Comparison of ENCODE assay signal across 1 cellular context in the genomic region with DNA sequence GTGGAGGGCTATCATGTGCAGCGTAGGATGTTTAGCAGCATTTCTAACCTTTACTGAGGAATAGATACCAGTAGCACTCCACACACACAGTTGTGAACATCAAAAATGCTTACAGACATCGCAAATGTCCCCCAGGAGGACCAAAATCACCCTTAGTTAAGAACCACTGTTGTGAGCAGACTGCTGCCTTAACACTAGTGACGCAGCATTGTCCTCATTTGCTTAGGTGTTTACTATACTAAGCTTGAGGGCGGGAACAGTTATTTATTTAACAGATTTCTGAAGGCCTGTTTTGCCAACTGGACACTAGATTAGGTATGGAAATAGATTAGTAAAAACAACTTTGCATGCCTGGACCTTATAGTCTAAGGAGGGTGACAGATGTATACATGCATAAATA.
TF ChIP-seq lines count a peak whose summit lies in the region.

No MANE protein-coding gene starts in this region.

TF ChIP-seq in SK-N-SH treated with all-trans-retinoic acid at 6 μM for 48 hours, 23 proteins besides CTCF, POLR2A, EP300 and RAD21 (continued from another document):
- TF ChIP-seq, protein P1, sequence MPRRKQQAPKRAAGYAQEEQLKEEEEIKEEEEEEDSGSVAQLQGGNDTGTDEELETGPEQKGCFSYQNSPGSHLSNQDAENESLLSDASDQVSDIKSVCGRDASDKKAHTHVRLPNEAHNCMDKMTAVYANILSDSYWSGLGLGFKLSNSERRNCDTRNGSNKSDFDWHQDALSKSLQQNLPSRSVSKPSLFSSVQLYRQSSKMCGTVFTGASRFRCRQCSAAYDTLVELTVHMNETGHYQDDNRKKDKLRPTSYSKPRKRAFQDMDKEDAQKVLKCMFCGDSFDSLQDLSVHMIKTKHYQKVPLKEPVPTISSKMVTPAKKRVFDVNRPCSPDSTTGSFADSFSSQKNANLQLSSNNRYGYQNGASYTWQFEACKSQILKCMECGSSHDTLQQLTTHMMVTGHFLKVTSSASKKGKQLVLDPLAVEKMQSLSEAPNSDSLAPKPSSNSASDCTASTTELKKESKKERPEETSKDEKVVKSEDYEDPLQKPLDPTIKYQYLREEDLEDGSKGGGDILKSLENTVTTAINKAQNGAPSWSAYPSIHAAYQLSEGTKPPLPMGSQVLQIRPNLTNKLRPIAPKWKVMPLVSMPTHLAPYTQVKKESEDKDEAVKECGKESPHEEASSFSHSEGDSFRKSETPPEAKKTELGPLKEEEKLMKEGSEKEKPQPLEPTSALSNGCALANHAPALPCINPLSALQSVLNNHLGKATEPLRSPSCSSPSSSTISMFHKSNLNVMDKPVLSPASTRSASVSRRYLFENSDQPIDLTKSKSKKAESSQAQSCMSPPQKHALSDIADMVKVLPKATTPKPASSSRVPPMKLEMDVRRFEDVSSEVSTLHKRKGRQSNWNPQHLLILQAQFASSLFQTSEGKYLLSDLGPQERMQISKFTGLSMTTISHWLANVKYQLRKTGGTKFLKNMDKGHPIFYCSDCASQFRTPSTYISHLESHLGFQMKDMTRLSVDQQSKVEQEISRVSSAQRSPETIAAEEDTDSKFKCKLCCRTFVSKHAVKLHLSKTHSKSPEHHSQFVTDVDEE (CRISPR knock-in tag; IDR thresholded peaks at IDR 0.05): no peak
- no peak for TF ChIP-seq ISL1 (CRISPR knock-in tag; IDR thresholded peaks at IDR 0.05)
- no peak for TF ChIP-seq OSR1 (CRISPR knock-in tag; IDR thresholded peaks at IDR 0.05)
- TF ChIP-seq ZNF565 (CRISPR knock-in tag; conservative IDR thresholded peaks at IDR 0.05; ENCODE audit: low read depth): no peak
- TF ChIP-seq ESRRG (CRISPR knock-in tag; IDR thresholded peaks at IDR 0.05): no peak
- no peak for TF ChIP-seq TOX (CRISPR knock-in tag; IDR thresholded peaks at IDR 0.05; ENCODE audit: borderline replicate concordance)
- no peak for TF ChIP-seq ZC3H10 (CRISPR knock-in tag; IDR thresholded peaks at IDR 0.05)
